In the genomic region with DNA sequence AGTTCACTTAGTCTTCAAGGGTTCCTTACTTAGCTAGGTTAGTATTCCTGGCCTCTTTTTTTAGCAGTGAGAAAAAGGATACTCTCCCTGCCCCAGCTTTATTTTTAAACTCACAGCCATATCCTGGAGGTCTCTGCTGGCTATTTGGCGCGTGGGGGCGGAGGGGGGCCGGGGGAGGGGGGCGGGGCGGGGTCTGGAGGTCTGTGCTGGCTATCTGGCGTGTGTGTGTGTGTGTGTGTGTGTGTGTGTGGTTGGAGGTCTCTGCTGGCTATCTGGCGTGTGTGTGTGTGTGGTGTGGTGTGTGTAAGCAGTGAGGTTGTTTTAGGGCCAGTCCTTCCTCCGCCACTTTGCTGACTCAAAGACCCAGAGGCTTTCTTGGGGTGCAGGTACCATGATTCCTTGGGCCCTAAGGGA, we compare ENCODE assay signal across 2 cellular contexts.
TF ChIP-seq lines count a peak whose summit lies in the region.

No MANE protein-coding gene starts in this region.

TF ChIP-seq in SK-N-SH treated with all-trans-retinoic acid at 6 μM for 48 hours, 23 proteins besides CTCF, POLR2A, EP300 and RAD21 (continued from another document):
- TF ChIP-seq, protein P1, sequence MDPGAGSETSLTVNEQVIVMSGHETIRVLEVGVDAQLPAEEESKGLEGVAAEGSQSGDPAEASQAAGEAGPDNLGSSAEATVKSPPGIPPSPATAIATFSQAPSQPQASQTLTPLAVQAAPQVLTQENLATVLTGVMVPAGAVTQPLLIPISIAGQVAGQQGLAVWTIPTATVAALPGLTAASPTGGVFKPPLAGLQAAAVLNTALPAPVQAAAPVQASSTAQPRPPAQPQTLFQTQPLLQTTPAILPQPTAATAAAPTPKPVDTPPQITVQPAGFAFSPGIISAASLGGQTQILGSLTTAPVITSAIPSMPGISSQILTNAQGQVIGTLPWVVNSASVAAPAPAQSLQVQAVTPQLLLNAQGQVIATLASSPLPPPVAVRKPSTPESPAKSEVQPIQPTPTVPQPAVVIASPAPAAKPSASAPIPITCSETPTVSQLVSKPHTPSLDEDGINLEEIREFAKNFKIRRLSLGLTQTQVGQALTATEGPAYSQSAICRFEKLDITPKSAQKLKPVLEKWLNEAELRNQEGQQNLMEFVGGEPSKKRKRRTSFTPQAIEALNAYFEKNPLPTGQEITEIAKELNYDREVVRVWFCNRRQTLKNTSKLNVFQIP (CRISPR knock-in tag; IDR thresholded peaks at IDR 0.05; ENCODE audit: borderline replicate concordance, low read depth) = no peak
- TF ChIP-seq ZC3H10 (CRISPR knock-in tag; IDR thresholded peaks at IDR 0.05) (no peak), TCF4 (CRISPR knock-in tag; IDR thresholded peaks at IDR 0.05; ENCODE audit: borderline replicate concordance) (no peak), PPARA (CRISPR knock-in tag; IDR thresholded peaks at IDR 0.05; ENCODE audit: borderline replicate concordance) (no peak), ZNF8 (CRISPR knock-in tag; IDR thresholded peaks at IDR 0.05) (no peak)
- TF ChIP-seq, protein P2, sequence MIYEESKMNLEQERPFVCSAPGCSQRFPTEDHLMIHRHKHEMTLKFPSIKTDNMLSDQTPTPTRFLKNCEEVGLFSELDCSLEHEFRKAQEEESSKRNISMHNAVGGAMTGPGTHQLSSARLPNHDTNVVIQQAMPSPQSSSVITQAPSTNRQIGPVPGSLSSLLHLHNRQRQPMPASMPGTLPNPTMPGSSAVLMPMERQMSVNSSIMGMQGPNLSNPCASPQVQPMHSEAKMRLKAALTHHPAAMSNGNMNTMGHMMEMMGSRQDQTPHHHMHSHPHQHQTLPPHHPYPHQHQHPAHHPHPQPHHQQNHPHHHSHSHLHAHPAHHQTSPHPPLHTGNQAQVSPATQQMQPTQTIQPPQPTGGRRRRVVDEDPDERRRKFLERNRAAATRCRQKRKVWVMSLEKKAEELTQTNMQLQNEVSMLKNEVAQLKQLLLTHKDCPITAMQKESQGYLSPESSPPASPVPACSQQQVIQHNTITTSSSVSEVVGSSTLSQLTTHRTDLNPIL (CRISPR knock-in tag; IDR thresholded peaks at IDR 0.05; ENCODE audit: low read depth) = no peak

TF ChIP-seq in K562, 482 proteins besides CTCF, POLR2A, EP300 and RAD21 (continued from another document):
- TF ChIP-seq, protein P3, sequence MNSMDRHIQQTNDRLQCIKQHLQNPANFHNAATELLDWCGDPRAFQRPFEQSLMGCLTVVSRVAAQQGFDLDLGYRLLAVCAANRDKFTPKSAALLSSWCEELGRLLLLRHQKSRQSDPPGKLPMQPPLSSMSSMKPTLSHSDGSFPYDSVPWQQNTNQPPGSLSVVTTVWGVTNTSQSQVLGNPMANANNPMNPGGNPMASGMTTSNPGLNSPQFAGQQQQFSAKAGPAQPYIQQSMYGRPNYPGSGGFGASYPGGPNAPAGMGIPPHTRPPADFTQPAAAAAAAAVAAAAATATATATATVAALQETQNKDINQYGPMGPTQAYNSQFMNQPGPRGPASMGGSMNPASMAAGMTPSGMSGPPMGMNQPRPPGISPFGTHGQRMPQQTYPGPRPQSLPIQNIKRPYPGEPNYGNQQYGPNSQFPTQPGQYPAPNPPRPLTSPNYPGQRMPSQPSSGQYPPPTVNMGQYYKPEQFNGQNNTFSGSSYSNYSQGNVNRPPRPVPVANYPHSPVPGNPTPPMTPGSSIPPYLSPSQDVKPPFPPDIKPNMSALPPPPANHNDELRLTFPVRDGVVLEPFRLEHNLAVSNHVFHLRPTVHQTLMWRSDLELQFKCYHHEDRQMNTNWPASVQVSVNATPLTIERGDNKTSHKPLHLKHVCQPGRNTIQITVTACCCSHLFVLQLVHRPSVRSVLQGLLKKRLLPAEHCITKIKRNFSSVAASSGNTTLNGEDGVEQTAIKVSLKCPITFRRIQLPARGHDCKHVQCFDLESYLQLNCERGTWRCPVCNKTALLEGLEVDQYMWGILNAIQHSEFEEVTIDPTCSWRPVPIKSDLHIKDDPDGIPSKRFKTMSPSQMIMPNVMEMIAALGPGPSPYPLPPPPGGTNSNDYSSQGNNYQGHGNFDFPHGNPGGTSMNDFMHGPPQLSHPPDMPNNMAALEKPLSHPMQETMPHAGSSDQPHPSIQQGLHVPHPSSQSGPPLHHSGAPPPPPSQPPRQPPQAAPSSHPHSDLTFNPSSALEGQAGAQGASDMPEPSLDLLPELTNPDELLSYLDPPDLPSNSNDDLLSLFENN (IDR thresholded peaks at IDR 0.05; ENCODE audit: low read depth in 2 of 2, low read length in 2 of 2) = no peak
